16 cellular contexts compared by ENCODE assay signal in the genomic region with DNA sequence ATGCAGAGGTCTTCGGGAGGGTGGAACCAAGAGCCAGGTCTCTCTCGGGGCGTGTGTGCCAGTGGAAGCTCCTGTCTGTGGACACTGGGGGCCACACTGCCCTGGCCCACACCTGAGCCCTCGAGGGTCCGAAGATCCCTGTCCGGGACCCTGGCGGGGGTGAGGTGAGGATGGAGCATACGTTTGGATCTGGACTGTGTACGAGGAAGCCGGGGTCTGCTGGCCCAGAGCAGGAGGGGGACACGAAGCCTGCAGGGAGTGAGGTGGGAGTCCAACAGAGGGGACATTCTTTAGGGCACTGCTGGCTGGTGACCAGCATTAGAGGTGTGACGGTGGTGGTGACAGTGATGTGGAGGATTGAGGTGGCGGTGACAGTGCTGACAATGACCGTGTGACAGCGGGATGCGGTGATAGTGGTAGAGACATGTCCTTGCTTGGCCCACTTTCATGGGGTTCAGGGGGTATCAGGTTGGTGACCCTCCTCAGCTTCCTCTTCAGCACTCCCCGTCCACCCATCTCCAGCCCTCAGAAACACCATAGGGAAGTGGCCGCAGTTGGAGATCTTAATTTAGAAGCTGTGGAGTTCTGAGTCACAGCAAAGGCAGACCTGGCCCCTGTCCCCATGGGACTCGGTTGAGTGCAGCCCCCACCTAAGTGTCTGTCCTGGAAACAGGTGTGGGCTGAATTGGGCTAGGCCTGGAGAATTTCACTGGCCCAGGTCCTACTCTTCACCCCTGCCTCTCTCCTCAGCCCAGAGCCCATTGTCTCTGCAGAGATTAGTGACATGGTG.
"Had no signal": no experiment of that assay in that cellular context is flagged by ENCODE, and none has a peak within 500 bp of the region (broad histone marks: within the 10 kb centered on the region; RNA-seq: fewer than 3 reads in every experiment).

No MANE protein-coding gene starts in this region.

- H3K27me3 ChIP-seq: gastroesophageal sphincter, left lung, uterus had no signal

- H3K4me1 Mint-ChIP-seq: activated naive CD8-positive, alpha-beta T cell treated with anti-CD3 and anti-CD28 coated beads, Interleukin-2, amount 50 U/mL, for 24 hours; T-cell had no signal

- H3K36me3 Mint-ChIP-seq: mesothelial cell of epicardium, T-cell had no signal

- DNase-seq: activated CD4-positive, CD25-positive, alpha-beta regulatory T cell treated with anti-CD3 and anti-CD28 coated beads, Interleukin-2, amount 50 U/mL, for 72 hours; activated naive CD4-positive, alpha-beta T cell treated with anti-CD3 and anti-CD28 coated beads for 36 hours; activated naive CD8-positive, alpha-beta T cell treated with anti-CD3 and anti-CD28 coated beads, Interleukin-2, amount 50 U/mL, for 24 hours; dermis blood vessel endothelial cell; endodermal cell; islet precursor cell; T-cell; T1000; uterus had no signal

- H3K36me3 ChIP-seq: gastroesophageal sphincter, left lung, neutrophil, uterus had no signal

- H3K4me3 Mint-ChIP-seq: activated naive CD4-positive, alpha-beta T cell treated with anti-CD3 and anti-CD28 coated beads for 36 hours; activated naive CD8-positive, alpha-beta T cell treated with anti-CD3 and anti-CD28 coated beads, Interleukin-2, amount 50 U/mL, for 24 hours; endodermal cell; mesothelial cell of epicardium; T-cell had no signal

- ATAC-seq: activated naive CD8-positive, alpha-beta T cell treated with anti-CD3 and anti-CD28 coated beads, Interleukin-2, amount 50 U/mL, for 24 hours; gastroesophageal sphincter; T-cell had no signal

- H3K9me3 ChIP-seq: gastroesophageal sphincter, left lung, neutrophil, uterus had no signal

- H3K27ac ChIP-seq: gastroesophageal sphincter, left lung, neutrophil, parathyroid adenoma, SK-N-MC, uterus had no signal

- H3K4me1 ChIP-seq: left lung, parathyroid adenoma, uterus had no signal

- H3K4me3 ChIP-seq: gastroesophageal sphincter, left lung, SK-N-MC, smooth muscle cell, uterus had no signal

- H3K9me3 Mint-ChIP-seq: activated naive CD4-positive, alpha-beta T cell treated with anti-CD3 and anti-CD28 coated beads for 36 hours; activated naive CD8-positive, alpha-beta T cell treated with anti-CD3 and anti-CD28 coated beads, Interleukin-2, amount 50 U/mL, for 24 hours; endodermal cell; mesothelial cell of epicardium; T-cell had no signal

- H3K27ac Mint-ChIP-seq: activated naive CD4-positive, alpha-beta T cell treated with anti-CD3 and anti-CD28 coated beads for 36 hours; activated naive CD8-positive, alpha-beta T cell treated with anti-CD3 and anti-CD28 coated beads, Interleukin-2, amount 50 U/mL, for 24 hours; endodermal cell; T-cell had no signal

- H3K27me3 Mint-ChIP-seq: activated naive CD8-positive, alpha-beta T cell treated with anti-CD3 and anti-CD28 coated beads, Interleukin-2, amount 50 U/mL, for 24 hours had no signal
